ENCODE assay signal across 8 cellular contexts in the genomic region with DNA sequence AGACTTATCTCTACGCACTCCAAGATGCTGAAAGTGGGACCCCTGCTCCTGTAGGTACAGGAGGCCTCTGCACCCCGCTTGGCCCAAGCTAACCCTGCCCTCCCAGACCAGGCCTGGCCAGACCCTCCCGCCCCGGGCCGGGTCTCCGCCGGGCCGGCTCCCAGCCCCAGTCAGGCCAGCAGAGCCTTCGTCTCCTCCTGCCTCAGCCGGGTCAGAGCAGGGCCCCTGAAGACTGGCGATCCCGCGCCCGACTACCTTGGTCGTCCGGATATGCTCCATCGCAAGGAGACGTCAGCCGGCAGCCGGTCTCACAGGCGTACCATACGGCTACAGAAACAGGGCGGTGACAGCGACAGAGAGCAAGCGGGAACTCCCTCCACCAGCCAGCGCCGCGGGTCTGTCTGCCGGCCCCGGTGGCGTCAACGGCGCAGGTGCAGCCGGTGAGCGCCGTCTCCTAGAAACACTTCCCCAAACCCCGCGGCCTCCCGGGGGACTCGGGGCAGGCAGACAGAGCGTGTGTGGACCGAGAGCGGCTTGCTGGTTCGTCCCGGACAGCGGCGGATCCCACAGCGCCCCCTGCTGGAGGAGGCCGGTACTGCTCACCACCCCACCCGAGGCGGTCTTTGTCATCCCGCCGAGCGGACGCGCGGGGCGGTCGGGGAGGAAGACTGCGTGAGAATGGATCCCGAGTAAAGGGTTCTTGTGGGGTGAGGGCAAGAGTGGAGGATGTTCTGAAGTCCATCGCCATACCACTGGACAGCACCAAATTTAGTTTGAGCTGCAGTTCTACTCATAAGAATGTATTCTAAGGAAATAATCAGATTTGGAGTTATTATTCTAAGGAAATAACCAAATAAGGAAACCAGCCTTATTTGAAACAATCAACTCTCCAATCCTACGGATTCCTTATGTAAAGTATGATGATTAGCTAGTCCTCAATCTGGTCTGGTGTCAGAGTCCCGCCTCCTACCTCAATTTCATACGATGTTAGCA. TPM values are rescaled to one million over a fixed set of nuclear protein-coding genes. Genes with fewer than 3 reads are reported as not detected.
DNase-seq lines count a peak whose midpoint lies in the region; TF ChIP-seq lines count a peak whose summit lies in the region.

MTMR6 (minus strand) TSS at position 520 of the 993 bp plus-strand sequence; CDS start at position 279, 241 bp downstream.

- H3K9ac ChIP-seq in ES-I3 (ENCODE audit: low read depth, low read length): peak within 1 kb of the TSS; percentile 89
- peak within 1 kb of the TSS; percentile 91 for H3K9ac ChIP-seq in neural cell (ENCODE audit: low read length)
- peak within 1 kb of the TSS; percentile 91 to 92 for H3K9ac ChIP-seq in stomach smooth muscle (ENCODE audit: low read length in 2 of 2)

- H4K20me1 ChIP-seq in neural cell (ENCODE audit: insufficient read depth): no peaks in the 10 kb centered on the region

- H3K4me2 ChIP-seq in neural cell (ENCODE audit: low read length): peak within 1 kb of the TSS; percentile 68

- H2AFZ ChIP-seq in neural cell (ENCODE audit: low read depth, low read length): peak within 1 kb of the TSS; percentile 71

- no peaks in the 10 kb centered on the region for H3K9me2 ChIP-seq in neural cell (ENCODE audit: insufficient read depth, low read length)

- no peaks in the 10 kb centered on the region for H3K36me3 ChIP-seq in ES-I3 (ENCODE audit: insufficient read depth, low read length)
- H3K36me3 ChIP-seq in neural cell (ENCODE audit: insufficient read depth, low read length): no peaks in the 10 kb centered on the region
- no peaks in the 10 kb centered on the region for H3K36me3 ChIP-seq in stomach smooth muscle (ENCODE audit: control insufficient read depth in 2 of 2, insufficient read depth in 2 of 2, low read length in 2 of 2)

- H3F3A ChIP-seq in neural cell (ENCODE audit: insufficient read depth, low read length, poor library complexity, severe bottlenecking): no peaks in the 10 kb centered on the region

- TF ChIP-seq EP300 in neural cell (conservative IDR thresholded peaks at IDR 0.05; ENCODE audit: poor library complexity, severe bottlenecking): peak; percentile 69

- DNase-seq in H4 (ENCODE audit: low spot score): peak; percentile 62
- peak; percentile 84 for DNase-seq in LoVo (ENCODE audit: low spot score)
- DNase-seq in SHP77 (lab: John Stamatoyannopoulos, UW): peak; percentile 81 to 89
- DNase-seq in activated effector memory CD4-positive, alpha-beta T cell treated with anti-CD3 and anti-CD28 coated beads, Interleukin-2, amount 50 U/mL, for 16 hours: peak; percentile 99
- DNase-seq in fibroblast of the aortic adventitia (ENCODE audit: low read depth): peak; percentile 85

- peak within 1 kb of the TSS; percentile 85 for H3K27ac ChIP-seq in neural cell (ENCODE audit: low read length)
- H3K27ac ChIP-seq in stomach smooth muscle (ENCODE audit: low read length): peak within 1 kb of the TSS; percentile 56

- H3K4me1 ChIP-seq in ES-I3 (ENCODE audit: insufficient read depth, low read length) (peaks cover 3% of the 10 kb centered on the region; the same call in 1 of the 2 replicates), stomach smooth muscle (ENCODE audit: control insufficient read depth, insufficient read depth, low read length) (peaks cover 7% of the 10 kb centered on the region)

- H3K4me3 ChIP-seq in fibroblast of the aortic adventitia (ENCODE audit: low read depth, low read length) (peak within 1 kb of the TSS; percentile 87), neural cell (ENCODE audit: low read length) (peak within 1 kb of the TSS; percentile 77), stomach smooth muscle (ENCODE audit: low read length in 2 of 2) (peak within 1 kb of the TSS; percentile 70 to 91)

- H3K9me3 ChIP-seq in ES-I3 (ENCODE audit: control insufficient read depth, insufficient read depth, low read length): no peaks in the 10 kb centered on the region
- no peaks in the 10 kb centered on the region for H3K9me3 ChIP-seq in neural cell (ENCODE audit: low read length)
- no peaks in the 10 kb centered on the region for H3K9me3 ChIP-seq in stomach smooth muscle (ENCODE audit: control insufficient read depth in 2 of 2, low read length in 2 of 2)

- TF ChIP-seq RAD21 in neural cell (conservative IDR thresholded peaks at IDR 0.05): peak; percentile 76

- H3K79me2 ChIP-seq in neural cell (replicated peaks; ENCODE audit: insufficient read depth, low read length): peaks cover 37% of the 10 kb centered on the region

- TF ChIP-seq CTCF in fibroblast of the aortic adventitia (IDR thresholded peaks at IDR 0.05; ENCODE audit: insufficient read depth, low read length): peak; percentile 99
- peak; percentile 99 for TF ChIP-seq CTCF in neural cell (IDR thresholded peaks at IDR 0.05; ENCODE audit: poor library complexity, severe bottlenecking)

- H3K27me3 ChIP-seq in neural cell (ENCODE audit: insufficient read depth, low read depth, low read length): no peaks in the 10 kb centered on the region
- H3K27me3 ChIP-seq in stomach smooth muscle (ENCODE audit: control insufficient read depth in 1 of 2, insufficient read depth in 2 of 2, low read length in 2 of 2): no peaks in the 10 kb centered on the region

TF ChIP-seq in neural cell, 6 proteins besides CTCF, POLR2A, EP300 and RAD21:
- TF ChIP-seq TAF1 (IDR thresholded peaks at IDR 0.05; ENCODE audit: low read depth): peak; percentile 87
- TF ChIP-seq EZH2 (IDR thresholded peaks at IDR 0.05; ENCODE audit: borderline replicate concordance, insufficient read depth, low read length, poor library complexity, severe bottlenecking): no peak
- TF ChIP-seq SMC3 (conservative IDR thresholded peaks at IDR 0.05; ENCODE audit: poor library complexity): peak; percentile 79
- TF ChIP-seq MXI1 (conservative IDR thresholded peaks at IDR 0.05; ENCODE audit: poor library complexity, severe bottlenecking): peak; percentile 81
- peak; percentile 88 for TF ChIP-seq POLR2AphosphoS5 (IDR thresholded peaks at IDR 0.05)
- peak; percentile 87 for TF ChIP-seq REST (IDR thresholded peaks at IDR 0.05; ENCODE audit: borderline replicate concordance)
TF ChIP-seq in neural cell: peak in this region for 5.

RNA-seq across cellular contexts. Expression of gene MTMR6, which starts in this region (rescaled TPM):
- 13.8 and 15.0 TPM in 2 replicates for total RNA-seq in H4 (2014; rRNA removed; shearing (Covaris generic))
- total RNA-seq in fibroblast of the aortic adventitia (ENCODE audit: low replicate concordance): 12.2 and 29.9 TPM in 2 replicates
- polyA plus RNA-seq in neural cell: 40.8 and 45.4 TPM in 2 replicates
- polyA minus RNA-seq in neural cell: 59.6 and 62.9 TPM in 2 replicates

Comparison
In these comparisons a context has a peak if more than half of its experiments do, and no peak if none do; other contexts are left out.
1. Peak in every context shown above with its lines: DNase-seq, H3K4me3 ChIP-seq and H3K27ac ChIP-seq.